ENCODE assay signal across 8 cellular contexts in genomic region chr7:112449353-112449752, GRCh38.
DNase-seq lines count a peak whose midpoint lies in the region; ATAC-seq and TF ChIP-seq lines count a peak whose summit lies in the region.

No MANE protein-coding gene starts in this region.

- no peak for ATAC-seq in HG03432 (IDR thresholded peaks at IDR 0.05; ENCODE audit: unreplicated experiment)

- H3K27ac ChIP-seq in angular gyrus (ENCODE audit: low read depth, low read length) (peak overlapping the region; percentile 78), layer of hippocampus (ENCODE audit: low read depth, low read length) (peak overlapping the region; percentile 98)

- CTCF ChIA-PET in GM10248 (lab: Yijun Ruan, JAX): interaction anchor here (0.9 to 3.4 kb wide), 3 partner anchors 11 to 19 kb away, joined by 3 to 24 read pairs (median 4); no protein-coding TSS in a partner anchor

- DNase-seq in GM10248 (ENCODE audit: extremely low spot score) (peak; percentile 9), OCI-M1 (lab: John Stamatoyannopoulos, UW) (peak; percentile 21), NCI-H146 (lab: John Stamatoyannopoulos, UW) (no peak), iPS-NIHi7 (ENCODE audit: extremely low spot score) (no peak)
- peak; percentile 35 to 41 (median 36) for DNase-seq in stimulated activated CD4-positive, alpha-beta T cell treated with anti-CD3 and anti-CD28 coated beads, TNF-alpha, amount 100 ng/mL, for 24 hours (ENCODE audit: low read depth in 3 of 3)

- POLR2A ChIA-PET in GM10248 (lab: Yijun Ruan, JAX): interaction anchor here (1.0 to 5.5 kb wide), 6 partner anchors 12 to 490 kb away, joined by 3 to 154 read pairs (median 10); partner anchors contain the start of gene LSMEM1

- no peaks in the 10 kb centered on the region for H3K27me3 ChIP-seq in layer of hippocampus (ENCODE audit: control insufficient read depth, insufficient read depth, low read length)

- TF ChIP-seq CTCF in GM10248 (IDR thresholded peaks at IDR 0.05; ENCODE audit: control extremely low read depth, extremely low read depth, low read depth, missing control alignments): no peak

Comparison
In these comparisons a context has a peak if more than half of its experiments do, and no peak if none do; other contexts are left out.
1. DNase-seq: peak in GM10248 (single experiment), OCI-M1 (single experiment) and stimulated activated CD4-positive, alpha-beta T cell treated with anti-CD3 and anti-CD28 coated beads, TNF-alpha, amount 100 ng/mL, for 24 hours (3 of 3); none in NCI-H146 (single experiment) and iPS-NIHi7 (single experiment).